Comparison of ENCODE assay signal across 19 cellular contexts in the genomic region with DNA sequence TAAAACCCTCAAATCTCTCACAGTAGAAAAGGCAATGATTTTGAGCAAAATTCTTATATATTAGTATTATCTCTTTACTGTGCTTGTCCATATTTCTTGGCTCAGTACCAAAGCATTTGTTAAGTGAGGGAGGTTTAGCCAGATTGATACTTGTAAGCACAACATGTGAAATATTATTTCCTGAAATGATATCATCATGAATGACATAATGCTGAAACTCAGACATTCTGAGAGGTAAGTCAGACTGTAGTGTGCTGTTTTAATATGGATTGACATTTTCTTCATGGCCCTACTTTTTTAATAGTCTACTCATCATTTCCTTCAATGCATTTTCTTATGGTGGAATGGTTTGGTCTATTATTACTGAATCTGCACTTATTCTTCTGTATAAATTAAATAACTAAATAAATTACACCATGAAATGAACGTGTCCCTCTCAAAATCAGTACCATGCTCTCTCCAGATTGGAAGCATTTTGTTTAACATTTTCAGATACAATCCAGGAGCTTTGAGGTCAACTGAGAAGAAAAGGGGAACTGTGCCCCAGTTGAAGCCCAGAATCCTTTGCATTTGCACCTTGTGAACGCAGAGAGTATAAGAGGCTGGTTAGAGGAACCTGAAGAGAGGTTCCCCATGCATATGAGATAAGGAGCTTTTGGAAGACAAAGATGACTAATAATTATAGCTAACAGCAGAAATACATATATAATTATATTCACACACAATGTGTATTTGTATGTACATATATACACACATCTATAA. TPM values are rescaled to one million over a fixed set of nuclear protein-coding genes. Genes with fewer than 3 reads are reported as not detected.
DNase-seq lines count a peak whose midpoint lies in the region; ATAC-seq and TF ChIP-seq lines count a peak whose summit lies in the region.
"Had no signal": no experiment of that assay in that cellular context is flagged by ENCODE, and none has a peak within 500 bp of the region (broad histone marks: within the 10 kb centered on the region; RNA-seq: fewer than 3 reads in every experiment).

No MANE protein-coding gene starts in this region.

- no peaks in the 10 kb centered on the region for H3K4me1 Mint-ChIP-seq in activated CD8-positive, alpha-beta T cell treated with anti-CD3 and anti-CD28 coated beads for 36 hours (ENCODE audit: low read depth)
- H3K4me1 Mint-ChIP-seq in memory B cell: no peaks in the 10 kb centered on the region
- H3K4me1 Mint-ChIP-seq in activated T-helper 1 cell treated with anti-CD3 and anti-CD28 coated beads, Interleukin-12 subunit alpha, Interleukin-12 subunit beta, Interleukin-2, Interleukin-4 antibody, amounts not matched to agents 30 ng/mL and 10 ng/mL and 1 ng/mL, durations not matched to agents 14 hours and 24 hours and 36 hours (ENCODE audit: low read depth): no peaks in the 10 kb centered on the region
- H3K4me1 Mint-ChIP-seq: B cell, natural killer cell had no signal

- H3K27me3 Mint-ChIP-seq in activated CD8-positive, alpha-beta T cell treated with anti-CD3 and anti-CD28 coated beads for 36 hours: no peaks in the 10 kb centered on the region
- H3K27me3 Mint-ChIP-seq in memory B cell: no peaks in the 10 kb centered on the region
- no peaks in the 10 kb centered on the region for H3K27me3 Mint-ChIP-seq in activated T-helper 1 cell treated with anti-CD3 and anti-CD28 coated beads, Interleukin-12 subunit alpha, Interleukin-12 subunit beta, Interleukin-2, Interleukin-4 antibody, amounts not matched to agents 30 ng/mL and 10 ng/mL and 1 ng/mL, durations not matched to agents 14 hours and 24 hours and 36 hours (ENCODE audit: insufficient read depth)
- H3K27me3 Mint-ChIP-seq: B cell had no signal

- intact Hi-C loops in activated CD8-positive, alpha-beta T cell treated with anti-CD3 and anti-CD28 coated beads for 36 hours (cut with micrococcal nuclease): no loop called here
- intact Hi-C loops in activated T-helper 1 cell treated with anti-CD3 and anti-CD28 coated beads, Interleukin-12 subunit alpha, Interleukin-12 subunit beta, Interleukin-2, Interleukin-4 antibody, amounts not matched to agents 30 ng/mL and 10 ng/mL and 1 ng/mL, durations not matched to agents 14 hours and 24 hours and 36 hours (cut with micrococcal nuclease): no loop called here

- CTCF ChIA-PET in activated CD8-positive, alpha-beta T cell treated with anti-CD3 and anti-CD28 coated beads for 36 hours (lab: Charles Lee): no interaction called here

- H3K9me3 Mint-ChIP-seq in activated CD8-positive, alpha-beta T cell treated with anti-CD3 and anti-CD28 coated beads for 36 hours: no peaks in the 10 kb centered on the region
- peaks cover under 1% of the 10 kb centered on the region for H3K9me3 Mint-ChIP-seq in memory B cell
- peaks cover 3% of the 10 kb centered on the region for H3K9me3 Mint-ChIP-seq in activated T-helper 1 cell treated with anti-CD3 and anti-CD28 coated beads, Interleukin-12 subunit alpha, Interleukin-12 subunit beta, Interleukin-2, Interleukin-4 antibody, amounts not matched to agents 30 ng/mL and 10 ng/mL and 1 ng/mL, durations not matched to agents 14 hours and 24 hours and 36 hours
- H3K9me3 Mint-ChIP-seq: natural killer cell had no signal

- POLR2A ChIA-PET in activated CD8-positive, alpha-beta T cell treated with anti-CD3 and anti-CD28 coated beads for 36 hours (lab: Charles Lee): no interaction called here

- peak; percentile 37 for ATAC-seq in activated CD8-positive, alpha-beta T cell treated with anti-CD3 and anti-CD28 coated beads for 36 hours
- peak; percentile 65 for ATAC-seq in memory B cell (ENCODE audit: low read depth)
- ATAC-seq: natural killer cell had no signal

- peak; percentile 26 for DNase-seq in KBM-7
- DNase-seq in NCI-H2029 treated with DMSO at 0.1 percent for 48 hours (lab: John Stamatoyannopoulos, UW): peak; percentile 1
- DNase-seq in activated CD8-positive, alpha-beta T cell treated with anti-CD3 and anti-CD28 coated beads for 36 hours: no peak
- no peak for DNase-seq in memory B cell (ENCODE audit: low spot score in 2 of 2)
- no peak for DNase-seq in HPDE6-E6E7 (ENCODE audit: extremely low spot score)
- no peak for DNase-seq in activated T-helper 1 cell treated with anti-CD3 and anti-CD28 coated beads, Interleukin-12 subunit alpha, Interleukin-12 subunit beta, Interleukin-2, Interleukin-4 antibody, amounts not matched to agents 30 ng/mL and 10 ng/mL and 1 ng/mL, durations not matched to agents 14 hours and 24 hours and 36 hours (ENCODE audit: low spot score)
- DNase-seq in midbrain (lab: John Stamatoyannopoulos, UW): no peak
- DNase-seq: activated effector memory CD4-positive, alpha-beta T cell treated with Interleukin-2 at 50 U/mL for 16 hours; Caco-2; cortex of kidney; H7; IMR-90; MM.1S; natural killer cell; NCI-H2081; NCI-H526; Peyer's patch; stimulated activated naive CD4-positive, alpha-beta T cell treated with Interleukin-2 at 50 U/mL for 16 hours had no signal

- no peak overlapping the region for H3K4me3 Mint-ChIP-seq in activated CD8-positive, alpha-beta T cell treated with anti-CD3 and anti-CD28 coated beads for 36 hours
- H3K4me3 Mint-ChIP-seq in memory B cell: no peak overlapping the region
- no peak overlapping the region for H3K4me3 Mint-ChIP-seq in activated T-helper 1 cell treated with anti-CD3 and anti-CD28 coated beads, Interleukin-12 subunit alpha, Interleukin-12 subunit beta, Interleukin-2, Interleukin-4 antibody, amounts not matched to agents 30 ng/mL and 10 ng/mL and 1 ng/mL, durations not matched to agents 14 hours and 24 hours and 36 hours
- H3K4me3 Mint-ChIP-seq: B cell, natural killer cell had no signal

- H3K27ac Mint-ChIP-seq in activated CD8-positive, alpha-beta T cell treated with anti-CD3 and anti-CD28 coated beads for 36 hours: no peak overlapping the region
- no peak overlapping the region for H3K27ac Mint-ChIP-seq in memory B cell
- no peak overlapping the region for H3K27ac Mint-ChIP-seq in activated T-helper 1 cell treated with anti-CD3 and anti-CD28 coated beads, Interleukin-12 subunit alpha, Interleukin-12 subunit beta, Interleukin-2, Interleukin-4 antibody, amounts not matched to agents 30 ng/mL and 10 ng/mL and 1 ng/mL, durations not matched to agents 14 hours and 24 hours and 36 hours
- H3K27ac Mint-ChIP-seq: B cell, natural killer cell had no signal

- in situ Hi-C loops in KBM-7 (cut with MboI; ENCODE audit: low pct_unique_long_range_greater_than_20kb, low sequenced_read_pairs): no loop called here

- no peak for TF ChIP-seq CTCF in activated CD8-positive, alpha-beta T cell treated with anti-CD3 and anti-CD28 coated beads for 36 hours (IDR thresholded peaks at IDR 0.05)

- H3K36me3 Mint-ChIP-seq in activated CD8-positive, alpha-beta T cell treated with anti-CD3 and anti-CD28 coated beads for 36 hours (ENCODE audit: low read depth): peaks cover 3% of the 10 kb centered on the region
- H3K36me3 Mint-ChIP-seq in memory B cell: no peaks in the 10 kb centered on the region
- no peaks in the 10 kb centered on the region for H3K36me3 Mint-ChIP-seq in activated T-helper 1 cell treated with anti-CD3 and anti-CD28 coated beads, Interleukin-12 subunit alpha, Interleukin-12 subunit beta, Interleukin-2, Interleukin-4 antibody, amounts not matched to agents 30 ng/mL and 10 ng/mL and 1 ng/mL, durations not matched to agents 14 hours and 24 hours and 36 hours (ENCODE audit: low read depth)
- H3K36me3 Mint-ChIP-seq: natural killer cell had no signal

RNA-seq across cellular contexts. Expression of gene CRACDL, which starts 50.1 kb away (rescaled TPM):
- under 1 TPM; 0.09 to 0.38 TPM for total RNA-seq in activated CD8-positive, alpha-beta T cell treated with anti-CD3 and anti-CD28 coated beads for 36 hours
- 0.13 and 0.32 TPM in 2 replicates for total RNA-seq in activated T-helper 1 cell treated with anti-CD3 and anti-CD28 coated beads, Interleukin-12 subunit alpha, Interleukin-12 subunit beta, Interleukin-2, Interleukin-4 antibody, amounts not matched to agents 30 ng/mL and 10 ng/mL and 1 ng/mL, durations not matched to agents 14 hours and 24 hours and 36 hours
- total RNA-seq: IMR-90 had no signal

Comparison
In these comparisons a context has a peak if more than half of its experiments do, and no peak if none do; other contexts are left out.
1. DNase-seq: peak in KBM-7 (single experiment) and NCI-H2029 treated with DMSO at 0.1 percent for 48 hours (single experiment); none in activated CD8-positive, alpha-beta T cell treated with anti-CD3 and anti-CD28 coated beads for 36 hours (single experiment), memory B cell (0 of 2), HPDE6-E6E7 (single experiment), activated T-helper 1 cell treated with anti-CD3 and anti-CD28 coated beads, Interleukin-12 subunit alpha, Interleukin-12 subunit beta, Interleukin-2, Interleukin-4 antibody, amounts not matched to agents 30 ng/mL and 10 ng/mL and 1 ng/mL, durations not matched to agents 14 hours and 24 hours and 36 hours (single experiment) and midbrain (single experiment).